In the genomic region with DNA sequence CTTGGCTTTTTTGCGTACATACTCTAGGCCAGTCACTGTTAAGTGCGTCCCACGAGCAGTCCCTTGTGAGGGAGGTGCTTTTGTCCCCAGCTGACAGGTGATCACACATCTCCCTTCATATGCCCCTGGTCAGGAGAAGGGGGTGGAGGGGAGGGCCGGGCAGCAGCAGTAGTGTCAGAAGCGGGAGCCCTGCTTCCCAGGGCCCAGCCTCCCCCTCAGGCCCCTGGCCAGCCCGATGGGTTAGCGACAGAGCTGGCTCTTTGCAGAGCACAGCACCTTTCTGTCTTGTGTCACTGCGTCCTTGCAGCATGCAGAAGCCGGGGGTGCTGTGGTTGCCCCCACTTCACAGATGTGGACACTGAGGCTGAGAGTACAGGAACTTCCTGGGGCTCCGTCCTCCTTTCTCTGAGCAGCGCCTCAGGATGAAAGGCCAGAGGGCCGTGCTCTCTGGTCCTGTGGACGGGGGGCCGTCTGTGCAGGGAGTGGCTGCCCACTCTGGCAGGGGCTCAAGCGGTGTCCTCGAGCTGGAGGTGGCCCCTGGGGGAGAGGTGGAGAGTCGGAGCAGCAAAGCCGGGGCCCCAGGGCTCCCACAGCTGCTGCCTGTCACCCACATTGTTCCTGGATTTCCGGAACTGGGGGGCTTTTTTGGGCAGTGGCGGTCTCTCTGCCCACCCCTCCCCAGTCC, we compare ENCODE assay signal across 16 cellular contexts.
"Had no signal": no experiment of that assay in that cellular context is flagged by ENCODE, and none has a peak within 500 bp of the region (broad histone marks: within the 10 kb centered on the region; RNA-seq: fewer than 3 reads in every experiment).

No MANE protein-coding gene starts in this region.

- DNase-seq: activated CD4-positive, alpha-beta T cell treated with anti-CD3 and anti-CD28 coated beads, Interleukin-2, amount 50 U/mL, for 48 hours; activated effector memory CD4-positive, alpha-beta T cell treated with Interleukin-2 at 50 U/mL for 16 hours; activated T-cell treated with anti-CD3 and anti-CD28 coated beads, Interleukin-2, amount 50 U/mL, for 4 hours; colonic mucosa; hippocampal formation; stimulated activated CD4-positive, alpha-beta T cell treated with anti-CD3 and anti-CD28 coated beads, Interleukin-4, amount 100 ng/mL, for 4 hours; stimulated activated CD8-positive, alpha-beta memory T cell treated with anti-CD3 and anti-CD28 coated beads, Interleukin-4, amount 100 ng/mL, for 48 hours; stimulated activated naive CD8-positive, alpha-beta T cell treated with anti-CD3 and anti-CD28 coated beads, Interleukin-15, Interleukin-2, amounts not matched to agents 100 U/mL and 50 U/mL, for 24 hours; T-helper 1 cell; transverse colon had no signal

- H3K9me3 Mint-ChIP-seq: activated naive CD4-positive, alpha-beta T cell treated with anti-CD3 and anti-CD28 coated beads, Interleukin-2, amount 50 U/mL, for 24 hours; activated T-cell treated with anti-CD3 and anti-CD28 coated beads, Interleukin-2, amount 50 U/mL, for 4 hours; mesothelial cell of epicardium had no signal

- H3K4me3 Mint-ChIP-seq: activated naive CD4-positive, alpha-beta T cell treated with anti-CD3 and anti-CD28 coated beads, Interleukin-2, amount 50 U/mL, for 24 hours; activated T-cell treated with anti-CD3 and anti-CD28 coated beads, Interleukin-2, amount 50 U/mL, for 4 hours; mesothelial cell of epicardium had no signal

- H3K27me3 Mint-ChIP-seq: activated naive CD4-positive, alpha-beta T cell treated with anti-CD3 and anti-CD28 coated beads, Interleukin-2, amount 50 U/mL, for 24 hours had no signal

- H3K4me3 ChIP-seq: colonic mucosa, esophagus muscularis mucosa, SK-N-MC, skin epidermis, transverse colon had no signal

- H3K27me3 ChIP-seq: adrenal gland, colonic mucosa, esophagus muscularis mucosa, transverse colon had no signal

- H3K36me3 ChIP-seq: adrenal gland, colonic mucosa, transverse colon had no signal

- H3K27ac ChIP-seq: colonic mucosa, SK-N-MC, transverse colon had no signal

- H3K4me1 ChIP-seq: colonic mucosa had no signal

- ATAC-seq: activated T-cell treated with anti-CD3 and anti-CD28 coated beads, Interleukin-2, amount 50 U/mL, for 4 hours; stimulated activated naive CD8-positive, alpha-beta T cell treated with anti-CD3 and anti-CD28 coated beads, Interleukin-15, Interleukin-2, amounts not matched to agents 100 U/mL and 50 U/mL, for 24 hours had no signal

- H3K36me3 Mint-ChIP-seq: activated naive CD4-positive, alpha-beta T cell treated with anti-CD3 and anti-CD28 coated beads, Interleukin-2, amount 50 U/mL, for 24 hours had no signal

- H3K9me3 ChIP-seq: adrenal gland, colonic mucosa, esophagus muscularis mucosa, transverse colon had no signal

- H3K27ac Mint-ChIP-seq: activated naive CD4-positive, alpha-beta T cell treated with anti-CD3 and anti-CD28 coated beads, Interleukin-2, amount 50 U/mL, for 24 hours had no signal
